In the genomic region with DNA sequence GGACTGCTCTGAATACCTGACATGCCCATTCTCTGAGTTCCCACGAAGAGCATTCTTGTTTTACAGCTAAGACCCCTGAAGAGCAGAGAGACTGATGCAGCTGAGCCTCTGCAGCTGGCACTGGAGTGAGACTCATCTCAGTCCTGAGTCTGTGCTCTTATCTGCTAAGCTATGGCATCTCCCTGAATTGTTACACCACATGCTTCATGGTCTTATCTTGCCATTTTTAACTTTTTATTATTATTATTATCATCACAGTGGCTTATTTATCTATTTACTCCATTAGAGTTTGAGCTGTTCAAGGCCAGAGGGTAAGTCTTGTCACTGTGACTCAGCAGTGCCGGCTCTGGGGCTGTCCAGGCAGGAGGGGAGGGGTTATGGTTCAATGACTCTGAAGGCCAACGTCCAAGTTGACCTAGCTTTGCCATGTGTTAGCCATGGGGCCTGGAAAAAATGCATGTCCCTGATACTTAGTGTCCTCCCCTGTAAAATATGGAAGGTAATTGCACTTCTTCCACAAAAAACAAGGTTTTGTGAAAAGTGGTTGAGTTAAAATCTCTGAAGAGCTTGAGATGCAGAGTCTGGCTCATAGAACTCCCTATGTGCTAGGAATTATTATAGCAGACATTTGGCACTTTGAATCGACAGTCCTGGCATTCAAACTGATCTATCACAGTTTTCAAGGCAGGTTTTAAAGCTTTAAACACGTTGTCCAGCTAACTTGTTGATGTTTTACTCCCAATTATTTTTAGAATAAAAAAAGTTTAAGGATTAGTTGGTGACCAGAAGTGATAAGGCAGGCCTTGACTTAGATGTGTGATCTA, we compare ENCODE assay signal across 12 cellular contexts.
DNase-seq lines count a peak whose midpoint lies in the region; ATAC-seq and TF ChIP-seq lines count a peak whose summit lies in the region.
"Had no signal": no experiment of that assay in that cellular context is flagged by ENCODE, and none has a peak within 500 bp of the region (broad histone marks: within the 10 kb centered on the region; RNA-seq: fewer than 3 reads in every experiment).

No MANE protein-coding gene starts in this region.

- H3K9me3 ChIP-seq in breast epithelium: no peaks in the 10 kb centered on the region

- H3K4me3 Mint-ChIP-seq in progenitor cell of endocrine pancreas (ENCODE audit: low read depth) (no peak overlapping the region), immature natural killer cell (no peak overlapping the region)
- H3K4me3 Mint-ChIP-seq: CD4-positive, alpha-beta T cell; effector memory CD8-positive, alpha-beta T cell had no signal

- peak overlapping the region; percentile 59 for H3K27ac Mint-ChIP-seq in progenitor cell of endocrine pancreas
- no peak overlapping the region for H3K27ac Mint-ChIP-seq in immature natural killer cell
- H3K27ac Mint-ChIP-seq: CD4-positive, alpha-beta T cell had no signal

- DNase-seq in EL (peak; percentile 43), SK-MEL-5 (ENCODE audit: low read depth, low spot score) (peak; percentile 38), Right ventricle myocardium superior (no peak), progenitor cell of endocrine pancreas (ENCODE audit: low spot score, unreplicated experiment) (no peak), immature natural killer cell (no peak), breast epithelium (ENCODE audit: low spot score in 2 of 2) (no peak), epidermal melanocyte (ENCODE audit: insufficient read length, low spot score) (no peak)
- DNase-seq: CD4-positive, alpha-beta T cell; effector memory CD8-positive, alpha-beta T cell; NCI-H2227 treated with DMSO at 0.1 percent for 48 hours had no signal

- intact Hi-C loops in Right ventricle myocardium superior (cut with DNase I): loop anchor here (5.0 to 10.0 kb wide), 3 partner anchors 169 to 326 kb away; no protein-coding TSS in a partner anchor
- intact Hi-C loops in breast epithelium (cut with DNase I; ENCODE audit: low total_unique reads): no loop called here

- no peaks in the 10 kb centered on the region for H3K36me3 ChIP-seq in breast epithelium

- no peaks in the 10 kb centered on the region for H3K9me3 Mint-ChIP-seq in progenitor cell of endocrine pancreas (ENCODE audit: low read depth)
- H3K9me3 Mint-ChIP-seq in immature natural killer cell: no peaks in the 10 kb centered on the region
- H3K9me3 Mint-ChIP-seq: CD4-positive, alpha-beta T cell; effector memory CD8-positive, alpha-beta T cell had no signal

- TF ChIP-seq POLR2A in breast epithelium (IDR thresholded peaks at IDR 0.05): no peak

- in situ Hi-C loops in SK-MEL-5 (cut with HindIII; ENCODE audit: low pct_unique_long_range_greater_than_20kb, low sequenced_read_pairs): loop anchor here (25.0 kb wide), 1 partner anchor 329 kb away; no protein-coding TSS in a partner anchor

- H3K4me1 Mint-ChIP-seq in progenitor cell of endocrine pancreas (ENCODE audit: low read depth) (peaks cover 4% of the 10 kb centered on the region), immature natural killer cell (no peaks in the 10 kb centered on the region)

- peaks cover 8% of the 10 kb centered on the region for H3K27me3 Mint-ChIP-seq in progenitor cell of endocrine pancreas
- peaks cover 0 to 2% (median 2%) of the 10 kb centered on the region in 3 donors for H3K27me3 Mint-ChIP-seq in immature natural killer cell (ENCODE audit: low read depth in 3 of 3)

- H3K36me3 Mint-ChIP-seq in progenitor cell of endocrine pancreas (ENCODE audit: insufficient read depth) (no peaks in the 10 kb centered on the region), immature natural killer cell (no peaks in the 10 kb centered on the region)

- no peak overlapping the region for H3K27ac ChIP-seq in breast epithelium

- TF ChIP-seq CTCF in progenitor cell of endocrine pancreas (IDR thresholded peaks at IDR 0.05; ENCODE audit: unreplicated experiment) (no peak), breast epithelium (IDR thresholded peaks at IDR 0.05) (no peak)

- no peaks in the 10 kb centered on the region for H3K4me1 ChIP-seq in breast epithelium

- no peak overlapping the region for H3K4me3 ChIP-seq in breast epithelium
- H3K4me3 ChIP-seq: lung had no signal

- H3K27me3 ChIP-seq in breast epithelium: no peaks in the 10 kb centered on the region

- ATAC-seq in Right ventricle myocardium superior (ENCODE audit: poor library complexity): peak; percentile 64
- ATAC-seq in HG03469 (IDR thresholded peaks at IDR 0.05; ENCODE audit: unreplicated experiment): no peak
- ATAC-seq: effector memory CD8-positive, alpha-beta T cell had no signal

Comparison
In these comparisons a context has a peak if more than half of its experiments do, and no peak if none do; other contexts are left out.
1. DNase-seq: peak in EL (single experiment) and SK-MEL-5 (single experiment); none in Right ventricle myocardium superior (single experiment), progenitor cell of endocrine pancreas (single experiment), immature natural killer cell (0 of 3), breast epithelium (0 of 2) and epidermal melanocyte (single experiment).